In the genomic region with DNA sequence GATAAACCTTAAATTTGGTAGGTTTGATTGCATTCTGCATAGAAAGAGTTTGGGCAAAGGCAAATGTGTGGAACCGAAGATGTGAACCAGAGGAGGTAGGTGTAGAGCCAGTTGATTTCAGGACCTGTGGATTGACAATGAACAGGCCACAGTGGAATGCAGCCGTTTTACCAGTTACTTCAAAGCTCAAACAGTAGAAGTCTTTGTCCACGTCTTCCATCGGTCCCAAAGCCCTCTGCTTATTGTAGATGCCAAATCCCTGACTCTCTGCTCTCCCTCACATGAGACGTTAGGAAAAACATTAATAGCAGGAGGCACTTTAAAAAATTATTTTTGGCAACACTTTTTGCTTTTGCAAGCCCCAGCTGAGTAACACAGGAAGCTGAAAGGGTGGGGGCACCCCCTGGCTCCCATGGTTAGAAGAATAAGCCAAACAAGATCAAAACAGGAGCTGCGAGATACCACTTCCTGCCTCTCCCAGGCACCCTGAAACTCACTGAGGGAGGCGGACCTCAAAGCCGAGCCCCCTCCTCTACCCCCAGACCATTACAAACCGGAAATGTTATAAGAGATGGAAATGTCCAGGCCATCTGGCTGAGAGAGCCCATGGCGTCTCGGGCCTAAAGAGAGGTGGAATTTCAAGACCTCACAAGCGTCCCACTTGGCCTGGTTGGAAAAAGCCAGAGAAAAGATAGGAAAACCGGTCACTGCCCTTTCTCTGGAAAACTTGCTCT, we compare ENCODE assay signal across 8 cellular contexts. TPM values are rescaled to one million over a fixed set of nuclear protein-coding genes. Genes with fewer than 3 reads are reported as not detected.
DNase-seq lines count a peak whose midpoint lies in the region; ATAC-seq, FAIRE-seq and TF ChIP-seq lines count a peak whose summit lies in the region.

No MANE protein-coding gene starts in this region.

- POLR2A ChIA-PET in BJ (lab: Charles Lee) = no interaction called here
- POLR2A ChIA-PET in naive thymus-derived CD4-positive, alpha-beta T cell (lab: Charles Lee) = interaction anchor here (1.0 to 37.2 kb wide), 9 partner anchors 8 to 79 kb away, joined by 3 to 1558 read pairs (median 4); a partner anchor contains a TSS

- ATAC-seq in GM21367 (IDR thresholded peaks at IDR 0.05; ENCODE audit: unreplicated experiment) = peak; percentile 75
- peak; percentile 80 for ATAC-seq in naive thymus-derived CD4-positive, alpha-beta T cell

- no peak overlapping the region for H3K4me3 ChIP-seq in BJ (ENCODE audit: low read depth, low read length)
- peak overlapping the region; percentile 66 for H3K4me3 ChIP-seq in effector memory CD4-positive, alpha-beta T cell (ENCODE audit: insufficient read depth, low read depth, low read length, poor library complexity, severe bottlenecking)
- peak overlapping the region; percentile 88 for H3K4me3 ChIP-seq in naive thymus-derived CD4-positive, alpha-beta T cell (ENCODE audit: low read length)
- peak overlapping the region; percentile 18 to 57 for H3K4me3 ChIP-seq in stomach smooth muscle (ENCODE audit: low read length in 2 of 2)
- no peak overlapping the region for H3K4me3 ChIP-seq in H7 (ENCODE audit: insufficient read depth, low read depth, low read length)

- intact Hi-C loops in naive thymus-derived CD4-positive, alpha-beta T cell (cut with micrococcal nuclease) = loop anchor here (1.0 to 5.0 kb wide), 5 partner anchors 15 to 1808 kb away; a partner anchor contains a TSS

- CTCF ChIA-PET in BJ (lab: Yijun Ruan, JAX) = interaction anchor here (0.9 to 2.0 kb wide), 3 partner anchors 14 to 54 kb away, joined by 3 to 6 read pairs (median 4); no protein-coding TSS in a partner anchor
- CTCF ChIA-PET in naive thymus-derived CD4-positive, alpha-beta T cell (lab: Charles Lee) = interaction anchor here (0.6 to 5.7 kb wide), 12 partner anchors 10 to 214 kb away, joined by 3 to 63 read pairs (median 4); a partner anchor contains a TSS

- no peaks in the 10 kb centered on the region for H3K9me3 ChIP-seq in effector memory CD4-positive, alpha-beta T cell (ENCODE audit: control insufficient read depth, low read length)
- no peaks in the 10 kb centered on the region for H3K9me3 ChIP-seq in naive thymus-derived CD4-positive, alpha-beta T cell (ENCODE audit: control insufficient read depth in 2 of 3, low read length in 3 of 3)
- no peaks in the 10 kb centered on the region for H3K9me3 ChIP-seq in stomach smooth muscle (ENCODE audit: control insufficient read depth in 2 of 2, low read length in 2 of 2)

- H3K27me3 ChIP-seq in BJ (ENCODE audit: control insufficient read depth, insufficient read depth, low read length) (no peaks in the 10 kb centered on the region; the same call in 1 of the 2 replicates), stomach smooth muscle (ENCODE audit: control insufficient read depth in 1 of 2, insufficient read depth in 2 of 2, low read length in 2 of 2) (no peaks in the 10 kb centered on the region), H7 (ENCODE audit: control insufficient read depth, insufficient read depth, low read length) (no peaks in the 10 kb centered on the region; the same call in 1 of the 2 replicates)
- H3K27me3 ChIP-seq in effector memory CD4-positive, alpha-beta T cell (replicated peaks; ENCODE audit: control insufficient read depth, insufficient read depth, low read length, poor library complexity, severe bottlenecking) = no peaks in the 10 kb centered on the region
- no peaks in the 10 kb centered on the region for H3K27me3 ChIP-seq in naive thymus-derived CD4-positive, alpha-beta T cell (ENCODE audit: control insufficient read depth in 2 of 2, insufficient read depth in 2 of 2, low read length in 2 of 2)

- H3K4me3 Mint-ChIP-seq in naive thymus-derived CD4-positive, alpha-beta T cell = no peak overlapping the region

- FAIRE-seq in HTR-8/SVneo (lab: Jason Lieb, UNC) = no peak

- peak overlapping the region; percentile 48 to 69 for H3K9ac ChIP-seq in stomach smooth muscle (ENCODE audit: low read length in 2 of 2)

- H3K36me3 Mint-ChIP-seq in naive thymus-derived CD4-positive, alpha-beta T cell = peaks cover 20 to 47% (median 40%) of the 10 kb centered on the region in 5 donors

- peak overlapping the region; percentile 75 for H3K27ac ChIP-seq in effector memory CD4-positive, alpha-beta T cell (ENCODE audit: insufficient read depth, low read length, poor library complexity, severe bottlenecking)
- peak overlapping the region; percentile 83 for H3K27ac ChIP-seq in naive thymus-derived CD4-positive, alpha-beta T cell (ENCODE audit: low read depth, low read length)
- H3K27ac ChIP-seq in stomach smooth muscle (ENCODE audit: low read length) = peak overlapping the region; percentile 93

- peaks cover 49% of the 10 kb centered on the region for H3K4me1 ChIP-seq in effector memory CD4-positive, alpha-beta T cell (ENCODE audit: control insufficient read depth, insufficient read depth, low read length, poor library complexity, severe bottlenecking)
- H3K4me1 ChIP-seq in naive thymus-derived CD4-positive, alpha-beta T cell (ENCODE audit: control insufficient read depth in 2 of 2, insufficient read depth in 2 of 2, low read length in 2 of 2) = peaks cover 44 to 58% of the 10 kb centered on the region in 2 donors
- H3K4me1 ChIP-seq in stomach smooth muscle (ENCODE audit: control insufficient read depth, insufficient read depth, low read length) = peaks cover 43% of the 10 kb centered on the region

- H3K9me3 Mint-ChIP-seq in naive thymus-derived CD4-positive, alpha-beta T cell = peaks cover 0 to 2% (median 0%) of the 10 kb centered on the region in 11 donors

- H3K27ac Mint-ChIP-seq in naive thymus-derived CD4-positive, alpha-beta T cell = no peak overlapping the region

- H3K4me1 Mint-ChIP-seq in naive thymus-derived CD4-positive, alpha-beta T cell = peaks cover 31 to 40% (median 35%) of the 10 kb centered on the region in 7 donors

- DNase-seq in BJ (ENCODE audit: low read depth) (peak; percentile 53), HTR-8/SVneo (ENCODE audit: insufficient read length, low spot score) (peak; percentile 60), H7 (no peak)
- peak; percentile 63 for DNase-seq in activated CD4-positive, alpha-beta T cell treated with anti-CD3 and anti-CD28 coated beads, Interleukin-2, amount 50 U/mL, for 1 hour
- DNase-seq in effector memory CD4-positive, alpha-beta T cell = peak; percentile 41 to 65 (median 47)
- DNase-seq in naive thymus-derived CD4-positive, alpha-beta T cell = peak in 8 of 9 donors; percentile 73 to 85 (median 83)

- no peaks in the 10 kb centered on the region for H3K27me3 Mint-ChIP-seq in naive thymus-derived CD4-positive, alpha-beta T cell

- no peak for TF ChIP-seq CTCF in BJ (IDR thresholded peaks at IDR 0.05; ENCODE audit: insufficient read depth, low read depth, low read length)

- H3K36me3 ChIP-seq in BJ (ENCODE audit: control insufficient read depth, insufficient read depth, low read length) = no peaks in the 10 kb centered on the region
- H3K36me3 ChIP-seq in effector memory CD4-positive, alpha-beta T cell (ENCODE audit: control insufficient read depth, insufficient read depth, low read length) = peaks cover 25% of the 10 kb centered on the region
- H3K36me3 ChIP-seq in naive thymus-derived CD4-positive, alpha-beta T cell (ENCODE audit: control insufficient read depth in 2 of 3, insufficient read depth in 3 of 3, low read length in 3 of 3) = peaks cover 9 to 47% (median 13%) of the 10 kb centered on the region in 3 experiments
- H3K36me3 ChIP-seq in stomach smooth muscle (ENCODE audit: control insufficient read depth in 2 of 2, insufficient read depth in 2 of 2, low read length in 2 of 2) = no peaks in the 10 kb centered on the region
- H3K36me3 ChIP-seq in H7 (replicated peaks; ENCODE audit: control insufficient read depth, insufficient read depth, low read length) = no peaks in the 10 kb centered on the region

RNA-seq across cellular contexts. Expression of a gene that starts 13.5 kb away (rescaled TPM):
- polyA plus RNA-seq in BJ (2011; rRNA removed) = not detected in 2 replicates
- not detected in 2 replicates for polyA minus RNA-seq in BJ (2011; rRNA and poly(A)+ RNA removed)
- 100 to 1,000 TPM; 303 to 746 (median 450) TPM for total RNA-seq in naive thymus-derived CD4-positive, alpha-beta T cell
- polyA plus RNA-seq in naive thymus-derived CD4-positive, alpha-beta T cell = 100 to 1,000 TPM; 446 to 613 TPM
- total RNA-seq in H7 (2014; rRNA removed; shearing (Covaris generic)) = not detected in 2 replicates

RNA-seq across cellular contexts. Expression of a gene that starts 15.0 kb away (rescaled TPM):
- polyA plus RNA-seq in BJ (2011; rRNA removed) = 1.3 and 1.6 TPM in 2 replicates
- 1.9 and 2.1 TPM in 2 replicates for polyA minus RNA-seq in BJ (2011; rRNA and poly(A)+ RNA removed)
- 1 to 10 TPM in 3 of 5 experiments, under 1 TPM in 2; 0.51 to 1.5 (median 1.3) TPM for total RNA-seq in naive thymus-derived CD4-positive, alpha-beta T cell
- polyA plus RNA-seq in naive thymus-derived CD4-positive, alpha-beta T cell = under 1 TPM; 0.31 to 0.45 TPM
- 5.9 and 6.1 TPM in 2 replicates for total RNA-seq in H7 (2014; rRNA removed; shearing (Covaris generic))

RNA-seq across cellular contexts. Expression of a gene that starts 36.6 kb away (rescaled TPM):
- 0.94 and 1.7 TPM in 2 replicates for polyA plus RNA-seq in BJ (2011; rRNA removed)
- polyA minus RNA-seq in BJ (2011; rRNA and poly(A)+ RNA removed) = 1.5 and 2.1 TPM in 2 replicates
- 1 to 10 TPM in 2 of 5 experiments, under 1 TPM in 2, not detected in 1; 0.30 to 2.3 (median 0.97) TPM for total RNA-seq in naive thymus-derived CD4-positive, alpha-beta T cell
- 1 to 10 TPM in 1 of 2 donors, under 1 TPM in 1; 0.41 to 1.6 TPM for polyA plus RNA-seq in naive thymus-derived CD4-positive, alpha-beta T cell
- total RNA-seq in H7 (2014; rRNA removed; shearing (Covaris generic)) = 2.3 and 4.1 TPM in 2 replicates

RNA-seq across cellular contexts. Expression of a gene that starts 58.4 kb away (rescaled TPM):
- 6.8 and 9.8 TPM in 2 replicates for polyA plus RNA-seq in BJ (2011; rRNA removed)
- polyA minus RNA-seq in BJ (2011; rRNA and poly(A)+ RNA removed) = 7.6 and 9.5 TPM in 2 replicates
- 10 to 100 TPM in 3 of 5 experiments, 1 to 10 TPM in 2; 6.0 to 16.3 (median 12.7) TPM for total RNA-seq in naive thymus-derived CD4-positive, alpha-beta T cell
- polyA plus RNA-seq in naive thymus-derived CD4-positive, alpha-beta T cell = 1 to 10 TPM; 3.2 to 8.0 TPM
- total RNA-seq in H7 (2014; rRNA removed; shearing (Covaris generic)) = 8.7 and 12.3 TPM in 2 replicates

Comparison
In these comparisons a context has a peak if more than half of its experiments do, and no peak if none do; other contexts are left out.
1. H3K4me3 ChIP-seq: peak in effector memory CD4-positive, alpha-beta T cell (single experiment), naive thymus-derived CD4-positive, alpha-beta T cell (single experiment) and stomach smooth muscle (2 of 2); none in BJ (single experiment) and H7 (single experiment).
2. RNA of a gene that starts 13.5 kb away (total RNA-seq): 303 to 746 TPM in naive thymus-derived CD4-positive, alpha-beta T cell; not detected in H7; every median in the first group is over 100 times any median in the second.
3. Peak in every context shown above with its lines, with median percentiles within 50 percentile points of each other: H3K27ac ChIP-seq.